In genomic region chr7:105643857-105644256, GRCh38 we compare ENCODE assay signal across 17 cellular contexts.
"Had no signal": no experiment of that assay in that cellular context is flagged by ENCODE, and none has a peak within 500 bp of the region (broad histone marks: within the 10 kb centered on the region; RNA-seq: fewer than 3 reads in every experiment).

No MANE protein-coding gene starts in this region.

- H3K9me3 Mint-ChIP-seq: activated CD8-positive, alpha-beta T cell treated with anti-CD3 and anti-CD28 coated beads for 36 hours; activated T-helper 1 cell treated with anti-CD3 and anti-CD28 coated beads, Interleukin-12 subunit alpha, Interleukin-12 subunit beta, Interleukin-2, Interleukin-4 antibody, amounts not matched to agents 30 ng/mL and 10 ng/mL and 1 ng/mL, durations not matched to agents 14 hours and 24 hours and 36 hours; central memory CD8-positive, alpha-beta T cell; dendritic cell treated with granulocyte-macrophage colony-stimulating factor and Interleukin-4, amounts not matched to agents 40 ng/mL and 50 ng/mL, for 4 days; effector memory CD8-positive, alpha-beta T cell; naive thymus-derived CD4-positive, alpha-beta T cell; stimulated activated naive CD8-positive, alpha-beta T cell treated with anti-CD3 and anti-CD28 coated beads, Interleukin-15, Interleukin-2, amounts not matched to agents 100 ng/mL and 50 ng/mL, for 24 hours had no signal

- H3K4me3 Mint-ChIP-seq: activated CD4-positive, alpha-beta T cell treated with anti-CD3 and anti-CD28 coated beads for 36 hours; activated CD8-positive, alpha-beta T cell treated with anti-CD3 and anti-CD28 coated beads for 36 hours; activated T-helper 1 cell treated with anti-CD3 and anti-CD28 coated beads, Interleukin-12 subunit alpha, Interleukin-12 subunit beta, Interleukin-2, Interleukin-4 antibody, amounts not matched to agents 30 ng/mL and 10 ng/mL and 1 ng/mL, durations not matched to agents 14 hours and 24 hours and 36 hours; central memory CD8-positive, alpha-beta T cell; dendritic cell treated with granulocyte-macrophage colony-stimulating factor and Interleukin-4, amounts not matched to agents 40 ng/mL and 50 ng/mL, for 4 days; effector memory CD8-positive, alpha-beta T cell; naive thymus-derived CD4-positive, alpha-beta T cell; stimulated activated naive CD8-positive, alpha-beta T cell treated with anti-CD3 and anti-CD28 coated beads, Interleukin-15, Interleukin-2, amounts not matched to agents 100 ng/mL and 50 ng/mL, for 24 hours had no signal

- H3K27me3 ChIP-seq: upper lobe of left lung had no signal

- H3K27ac Mint-ChIP-seq: activated CD4-positive, alpha-beta T cell treated with anti-CD3 and anti-CD28 coated beads for 36 hours; activated CD8-positive, alpha-beta T cell treated with anti-CD3 and anti-CD28 coated beads for 36 hours; activated T-helper 1 cell treated with anti-CD3 and anti-CD28 coated beads, Interleukin-12 subunit alpha, Interleukin-12 subunit beta, Interleukin-2, Interleukin-4 antibody, amounts not matched to agents 30 ng/mL and 10 ng/mL and 1 ng/mL, durations not matched to agents 14 hours and 24 hours and 36 hours; dendritic cell treated with granulocyte-macrophage colony-stimulating factor and Interleukin-4, amounts not matched to agents 40 ng/mL and 50 ng/mL, for 4 days; effector memory CD8-positive, alpha-beta T cell; naive thymus-derived CD4-positive, alpha-beta T cell; stimulated activated naive CD8-positive, alpha-beta T cell treated with anti-CD3 and anti-CD28 coated beads, Interleukin-15, Interleukin-2, amounts not matched to agents 100 ng/mL and 50 ng/mL, for 24 hours had no signal

- ATAC-seq: activated CD4-positive, alpha-beta T cell treated with anti-CD3 and anti-CD28 coated beads for 36 hours; activated CD8-positive, alpha-beta T cell treated with anti-CD3 and anti-CD28 coated beads for 36 hours; effector memory CD8-positive, alpha-beta T cell; naive thymus-derived CD4-positive, alpha-beta T cell had no signal

- DNase-seq: activated CD4-positive, alpha-beta T cell treated with anti-CD3 and anti-CD28 coated beads for 36 hours; activated CD8-positive, alpha-beta memory T cell treated with anti-CD3 and anti-CD28 coated beads, Interleukin-2, amount 50 U/mL, for 48 hours; activated CD8-positive, alpha-beta T cell treated with anti-CD3 and anti-CD28 coated beads for 36 hours; activated naive CD4-positive, alpha-beta T cell treated with Interleukin-2 at 50 U/mL for 16 hours; effector memory CD8-positive, alpha-beta T cell; erythroblast; lower lobe of right lung; naive thymus-derived CD4-positive, alpha-beta T cell; stimulated activated CD4-positive, alpha-beta T cell treated with anti-CD3 and anti-CD28 coated beads, Interleukin-2, amount 100 ng/mL, for 48 hours; stimulated activated CD8-positive, alpha-beta memory T cell treated with anti-CD3 and anti-CD28 coated beads, Interleukin-4, amount 100 ng/mL, for 48 hours; SW 1271; T1000 had no signal

- H3K27me3 Mint-ChIP-seq: activated CD4-positive, alpha-beta T cell treated with anti-CD3 and anti-CD28 coated beads for 36 hours; activated CD8-positive, alpha-beta T cell treated with anti-CD3 and anti-CD28 coated beads for 36 hours; central memory CD8-positive, alpha-beta T cell; dendritic cell treated with granulocyte-macrophage colony-stimulating factor and Interleukin-4, amounts not matched to agents 40 ng/mL and 50 ng/mL, for 4 days; effector memory CD8-positive, alpha-beta T cell; naive thymus-derived CD4-positive, alpha-beta T cell; stimulated activated naive CD8-positive, alpha-beta T cell treated with anti-CD3 and anti-CD28 coated beads, Interleukin-15, Interleukin-2, amounts not matched to agents 100 ng/mL and 50 ng/mL, for 24 hours had no signal

- H3K4me3 ChIP-seq: lower lobe of right lung, upper lobe of left lung had no signal
